Comparison of ENCODE assay signal across 1 cellular context in genomic region chr16:66703359-66704215, GRCh38.
TF ChIP-seq lines count a peak whose summit lies in the region.

No MANE protein-coding gene starts in this region.

TF ChIP-seq in endothelial cell of umbilical vein, 7 proteins besides CTCF, POLR2A, EP300 and RAD21:
- no peak for TF ChIP-seq FOS (IDR thresholded peaks at IDR 0.05; ENCODE audit: borderline replicate concordance, insufficient read depth, low read length)
- TF ChIP-seq GATA2 (IDR thresholded peaks at IDR 0.05; ENCODE audit: insufficient read depth, insufficient read length, low read depth, low read length): peak; percentile 12
